Comparison of ENCODE assay signal across 8 cellular contexts in the genomic region with DNA sequence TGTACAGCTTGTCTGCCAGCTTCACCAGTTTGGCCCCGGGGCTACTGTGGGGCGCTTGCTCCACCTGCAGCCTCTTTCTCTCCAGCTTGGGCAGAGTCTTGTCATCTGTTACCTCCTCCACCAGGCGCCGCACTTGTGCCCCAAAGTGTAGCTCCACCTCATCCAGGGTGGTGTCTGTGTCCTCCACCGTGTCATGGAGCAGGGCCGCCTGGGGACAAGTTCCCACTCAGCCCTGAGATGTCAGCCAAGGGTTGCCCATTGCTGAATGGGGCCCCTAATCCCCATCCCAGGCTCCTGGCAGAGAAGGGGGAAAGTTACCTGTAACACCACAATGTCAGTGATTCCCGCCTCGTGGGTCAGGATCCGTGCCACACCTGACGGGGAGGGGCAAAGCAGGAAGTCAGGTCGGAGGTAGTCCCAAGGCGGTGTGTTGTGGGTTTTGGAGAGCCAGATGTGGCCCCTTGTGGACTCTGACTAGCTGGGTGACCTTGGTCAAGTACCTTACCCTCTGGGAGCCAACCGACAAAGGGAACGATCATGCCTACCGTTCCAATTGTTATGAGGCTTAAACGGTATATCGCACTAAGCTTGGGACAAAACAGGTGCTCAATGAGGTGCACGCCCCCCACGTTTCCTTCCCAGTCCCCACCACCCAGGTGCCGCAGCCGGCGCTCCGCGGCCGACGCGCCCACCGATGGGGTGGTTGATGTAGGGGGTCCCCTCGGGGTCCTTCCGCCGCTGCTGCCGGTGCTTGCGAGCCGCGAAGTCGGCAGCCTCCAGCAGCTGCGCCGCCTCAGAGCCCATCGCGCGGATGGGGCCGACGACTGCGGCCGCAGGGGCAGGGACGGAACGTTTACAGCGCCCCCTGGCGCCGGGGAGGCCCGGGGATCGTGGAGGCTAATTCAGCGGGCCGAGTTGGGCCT. TPM values are rescaled to one million over a fixed set of nuclear protein-coding genes. Genes with fewer than 3 reads are reported as not detected.
A peak's percentile ranks its signal among the peaks of the same experiment; 100 is the strongest.
DNase-seq lines count a peak whose midpoint lies in the region; ATAC-seq and TF ChIP-seq lines count a peak whose summit lies in the region.

A gene with protein sequence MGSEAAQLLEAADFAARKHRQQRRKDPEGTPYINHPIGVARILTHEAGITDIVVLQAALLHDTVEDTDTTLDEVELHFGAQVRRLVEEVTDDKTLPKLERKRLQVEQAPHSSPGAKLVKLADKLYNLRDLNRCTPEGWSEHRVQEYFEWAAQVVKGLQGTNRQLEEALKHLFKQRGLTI (minus strand): TSS at position 813 of the 923 bp plus-strand sequence. CDS start 9 bp downstream, at position 804.

- DNase-seq in GM10266 (ENCODE audit: extremely low spot score) (peak; percentile 89), HFFc6 (peak; percentile 69), NAMALWA (ENCODE audit: low spot score) (peak; percentile 97), glutamatergic neuron (peak; percentile 95), ovary (peak; percentile 85 to 96 (median 92))

- no peak for TF ChIP-seq EP300 in ovary (IDR thresholded peaks at IDR 0.05)

- H3K4me1 ChIP-seq in ovary (ENCODE audit: insufficient read depth) (peaks cover 18% of the 10 kb centered on the region), thymus (ENCODE audit: control insufficient read depth, insufficient read depth, low read length) (peaks cover 32% of the 10 kb centered on the region)

- H3K9me3 Mint-ChIP-seq in HFFc6 (no peaks in the 10 kb centered on the region), glutamatergic neuron (ENCODE audit: unreplicated experiment) (peaks cover 2% of the 10 kb centered on the region)
- no peaks in the 10 kb centered on the region for H3K9me3 Mint-ChIP-seq in activated naive CD4-positive, alpha-beta T cell treated with anti-CD3 and anti-CD28 coated beads, Interleukin-2, amount 50 U/mL, for 24 hours

- H3K4me1 Mint-ChIP-seq in HFFc6 (ENCODE audit: low read depth) (peaks cover 54% of the 10 kb centered on the region), glutamatergic neuron (ENCODE audit: low read depth, unreplicated experiment) (peaks cover 18% of the 10 kb centered on the region)
- H3K4me1 Mint-ChIP-seq in activated naive CD4-positive, alpha-beta T cell treated with anti-CD3 and anti-CD28 coated beads, Interleukin-2, amount 50 U/mL, for 24 hours, result peaks cover 50% of the 10 kb centered on the region

- TF ChIP-seq POLR2A in ovary (IDR thresholded peaks at IDR 0.05), result peak; percentile 38

- peak within 1 kb of the TSS; percentile 69 for H3K4me3 ChIP-seq in ovary
- H3K4me3 ChIP-seq in thymus (ENCODE audit: low read length), result peak within 1 kb of the TSS; percentile 57

- TF ChIP-seq CTCF in GM10266 (IDR thresholded peaks at IDR 0.05; ENCODE audit: control insufficient read depth, insufficient read depth, low read depth, missing control alignments) (peak; percentile 99), HFFc6 (IDR thresholded peaks at IDR 0.05) (peak; percentile 97), glutamatergic neuron (IDR thresholded peaks at IDR 0.05; ENCODE audit: partially characterized antibody, unreplicated experiment) (peak; percentile 93), ovary (IDR thresholded peaks at IDR 0.05) (peak; percentile 88 to 91 (median 90))

- WGBS in ovary, 3 donors, result 3 to 5% (median 3%) methylated on average over 39 to 54 of the region's 54 CpGs
- under 1% methylated on average over 54 of the region's 54 CpGs for WGBS in thymus

- H3K36me3 Mint-ChIP-seq in HFFc6 (ENCODE audit: low read depth), result peaks cover 11% of the 10 kb centered on the region
- no peaks in the 10 kb centered on the region for H3K36me3 Mint-ChIP-seq in activated naive CD4-positive, alpha-beta T cell treated with anti-CD3 and anti-CD28 coated beads, Interleukin-2, amount 50 U/mL, for 24 hours
- no peaks in the 10 kb centered on the region for H3K36me3 Mint-ChIP-seq in glutamatergic neuron (ENCODE audit: unreplicated experiment)

- H3K9me3 ChIP-seq in ovary, result no peaks in the 10 kb centered on the region
- H3K9me3 ChIP-seq in thymus (ENCODE audit: control insufficient read depth), result no peaks in the 10 kb centered on the region

- H3K4me3 Mint-ChIP-seq in HFFc6 (peak within 1 kb of the TSS; percentile 94), glutamatergic neuron (ENCODE audit: unreplicated experiment) (peak within 1 kb of the TSS; percentile 91)
- H3K4me3 Mint-ChIP-seq in activated naive CD4-positive, alpha-beta T cell treated with anti-CD3 and anti-CD28 coated beads, Interleukin-2, amount 50 U/mL, for 24 hours, result peak within 1 kb of the TSS; percentile 97

- peaks cover 2% of the 10 kb centered on the region; the same call in 1 of the 2 replicates for H3K27me3 Mint-ChIP-seq in HFFc6 (ENCODE audit: insufficient read depth)
- no peaks in the 10 kb centered on the region for H3K27me3 Mint-ChIP-seq in activated naive CD4-positive, alpha-beta T cell treated with anti-CD3 and anti-CD28 coated beads, Interleukin-2, amount 50 U/mL, for 24 hours
- H3K27me3 Mint-ChIP-seq in glutamatergic neuron (ENCODE audit: unreplicated experiment), result peaks cover 8% of the 10 kb centered on the region

- H3K36me3 ChIP-seq in ovary, result no peaks in the 10 kb centered on the region
- peaks cover 3% of the 10 kb centered on the region for H3K36me3 ChIP-seq in thymus (ENCODE audit: control insufficient read depth, insufficient read depth)

- H3K27ac Mint-ChIP-seq in HFFc6 (peak within 1 kb of the TSS; percentile 92), glutamatergic neuron (ENCODE audit: unreplicated experiment) (peak within 1 kb of the TSS; percentile 80)
- H3K27ac Mint-ChIP-seq in activated naive CD4-positive, alpha-beta T cell treated with anti-CD3 and anti-CD28 coated beads, Interleukin-2, amount 50 U/mL, for 24 hours, result peak within 1 kb of the TSS; percentile 97

- H3K27me3 ChIP-seq in ovary, result no peaks in the 10 kb centered on the region
- H3K27me3 ChIP-seq in thymus (ENCODE audit: control insufficient read depth, insufficient read depth), result no peaks in the 10 kb centered on the region

- intact Hi-C loops in ovary (cut with DNase I), result no loop called here

- peak within 1 kb of the TSS; percentile 76 to 81 for H3K27ac ChIP-seq in ovary
- H3K27ac ChIP-seq in thymus (ENCODE audit: low read depth), result peak within 1 kb of the TSS; percentile 90

- ATAC-seq in SK-N-SH treated with all-trans-retinoic acid at 6 μM for 48 hours, result peak; percentile 70

TF ChIP-seq in SK-N-SH treated with all-trans-retinoic acid at 6 μM for 48 hours, 23 proteins besides CTCF, POLR2A, EP300 and RAD21:
- TF ChIP-seq, protein P1, sequence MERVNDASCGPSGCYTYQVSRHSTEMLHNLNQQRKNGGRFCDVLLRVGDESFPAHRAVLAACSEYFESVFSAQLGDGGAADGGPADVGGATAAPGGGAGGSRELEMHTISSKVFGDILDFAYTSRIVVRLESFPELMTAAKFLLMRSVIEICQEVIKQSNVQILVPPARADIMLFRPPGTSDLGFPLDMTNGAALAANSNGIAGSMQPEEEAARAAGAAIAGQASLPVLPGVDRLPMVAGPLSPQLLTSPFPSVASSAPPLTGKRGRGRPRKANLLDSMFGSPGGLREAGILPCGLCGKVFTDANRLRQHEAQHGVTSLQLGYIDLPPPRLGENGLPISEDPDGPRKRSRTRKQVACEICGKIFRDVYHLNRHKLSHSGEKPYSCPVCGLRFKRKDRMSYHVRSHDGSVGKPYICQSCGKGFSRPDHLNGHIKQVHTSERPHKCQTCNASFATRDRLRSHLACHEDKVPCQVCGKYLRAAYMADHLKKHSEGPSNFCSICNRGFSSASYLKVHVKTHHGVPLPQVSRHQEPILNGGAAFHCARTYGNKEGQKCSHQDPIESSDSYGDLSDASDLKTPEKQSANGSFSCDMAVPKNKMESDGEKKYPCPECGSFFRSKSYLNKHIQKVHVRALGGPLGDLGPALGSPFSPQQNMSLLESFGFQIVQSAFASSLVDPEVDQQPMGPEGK (CRISPR knock-in tag; IDR thresholded peaks at IDR 0.05; ENCODE audit: borderline replicate concordance), result no peak
- TF ChIP-seq, protein P2, sequence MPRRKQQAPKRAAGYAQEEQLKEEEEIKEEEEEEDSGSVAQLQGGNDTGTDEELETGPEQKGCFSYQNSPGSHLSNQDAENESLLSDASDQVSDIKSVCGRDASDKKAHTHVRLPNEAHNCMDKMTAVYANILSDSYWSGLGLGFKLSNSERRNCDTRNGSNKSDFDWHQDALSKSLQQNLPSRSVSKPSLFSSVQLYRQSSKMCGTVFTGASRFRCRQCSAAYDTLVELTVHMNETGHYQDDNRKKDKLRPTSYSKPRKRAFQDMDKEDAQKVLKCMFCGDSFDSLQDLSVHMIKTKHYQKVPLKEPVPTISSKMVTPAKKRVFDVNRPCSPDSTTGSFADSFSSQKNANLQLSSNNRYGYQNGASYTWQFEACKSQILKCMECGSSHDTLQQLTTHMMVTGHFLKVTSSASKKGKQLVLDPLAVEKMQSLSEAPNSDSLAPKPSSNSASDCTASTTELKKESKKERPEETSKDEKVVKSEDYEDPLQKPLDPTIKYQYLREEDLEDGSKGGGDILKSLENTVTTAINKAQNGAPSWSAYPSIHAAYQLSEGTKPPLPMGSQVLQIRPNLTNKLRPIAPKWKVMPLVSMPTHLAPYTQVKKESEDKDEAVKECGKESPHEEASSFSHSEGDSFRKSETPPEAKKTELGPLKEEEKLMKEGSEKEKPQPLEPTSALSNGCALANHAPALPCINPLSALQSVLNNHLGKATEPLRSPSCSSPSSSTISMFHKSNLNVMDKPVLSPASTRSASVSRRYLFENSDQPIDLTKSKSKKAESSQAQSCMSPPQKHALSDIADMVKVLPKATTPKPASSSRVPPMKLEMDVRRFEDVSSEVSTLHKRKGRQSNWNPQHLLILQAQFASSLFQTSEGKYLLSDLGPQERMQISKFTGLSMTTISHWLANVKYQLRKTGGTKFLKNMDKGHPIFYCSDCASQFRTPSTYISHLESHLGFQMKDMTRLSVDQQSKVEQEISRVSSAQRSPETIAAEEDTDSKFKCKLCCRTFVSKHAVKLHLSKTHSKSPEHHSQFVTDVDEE (CRISPR knock-in tag; IDR thresholded peaks at IDR 0.05), result no peak

RNA-seq across cellular contexts. Expression of the gene that starts here (rescaled TPM):
- 10 to 100 TPM; 11.2 to 15.7 (median 13.5) TPM for total RNA-seq in HFFc6 (2021; fragmentation: NEBNext Ultra II Directional; extraction: Animal tissue kit (Norgen Biotek cat#: 25700))
- total RNA-seq in glutamatergic neuron (ENCODE audit: unreplicated experiment) (10.7 TPM), ovary (10 to 100 TPM; 11.7 to 17.2 (median 13.5) TPM)
- polyA plus RNA-seq in ovary (10 to 100 TPM; 13.0 to 13.1 TPM), thymus (25.4 TPM)

Comparison
In these comparisons a context has a peak if more than half of its experiments do, and no peak if none do; other contexts are left out.
1. Peak in every context shown above with its lines: DNase-seq, ATAC-seq, H3K4me3 ChIP-seq and H3K27ac ChIP-seq.